ENCODE assay signal across 28 cellular contexts in the genomic region with DNA sequence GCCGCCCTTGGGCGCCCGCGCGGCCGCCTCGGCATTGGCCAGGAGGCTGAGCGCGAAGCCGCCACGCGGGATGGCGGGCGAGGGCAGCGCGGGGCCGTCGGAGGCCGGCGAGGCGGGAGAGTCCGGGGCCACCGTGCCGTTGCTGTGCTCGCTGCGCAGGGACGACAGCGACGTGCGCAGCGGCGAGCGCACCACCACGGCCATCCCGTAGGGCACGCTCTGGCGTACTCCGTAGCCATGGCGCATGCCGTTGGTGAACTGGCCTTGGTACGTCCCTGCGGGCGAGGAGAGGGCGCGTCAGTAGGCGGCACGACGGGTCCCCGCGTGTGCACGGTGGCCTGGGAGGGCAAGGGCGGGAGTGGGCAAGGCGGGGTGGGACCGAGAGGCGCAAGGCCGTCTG. TPM values are rescaled to one million over a fixed set of nuclear protein-coding genes. Genes with fewer than 3 reads are reported as not detected.
"Had no signal": no experiment of that assay in that cellular context is flagged by ENCODE, and none has a peak within 500 bp of the region (broad histone marks: within the 10 kb centered on the region; RNA-seq: fewer than 3 reads in every experiment).

No MANE protein-coding gene starts in this region.

- H3K9me3 ChIP-seq: SJCRH30 had no signal

- H3K36me3 ChIP-seq: brain microvascular endothelial cell had no signal

- H3K27me3 ChIP-seq: brain microvascular endothelial cell, SJCRH30 had no signal

- DNase-seq: activated CD4-positive, alpha-beta memory T cell treated with anti-CD3 and anti-CD28 coated beads for 36 hours; activated CD4-positive, alpha-beta T cell treated with anti-CD3 and anti-CD28 coated beads for 4 hours; activated CD4-positive, alpha-beta T cell treated with anti-CD3 and anti-CD28 coated beads, Interleukin-2, amount 50 U/mL, for 1 hour; activated CD8-positive, alpha-beta memory T cell treated with anti-CD3 and anti-CD28 coated beads, Interleukin-2, amount 50 U/mL, for 4 hours; activated effector memory CD4-positive, alpha-beta T cell treated with Interleukin-2 at 50 U/mL for 16 hours; activated naive CD4-positive, alpha-beta T cell treated with anti-CD3 and anti-CD28 coated beads, Interleukin-2, amount 10 ng/mL, durations not matched to agents 7 days and 5 days; activated naive CD8-positive, alpha-beta T cell treated with anti-CD3 and anti-CD28 coated beads, Interleukin-2, amount 50 U/mL, for 24 hours; activated T-cell treated with anti-CD3 and anti-CD28 coated beads for 4 hours; activated T-cell treated with anti-CD3 and anti-CD28 coated beads, Interleukin-2, amount 50 U/mL, for 4 hours; brain microvascular endothelial cell; Kasumi-1; KG1; MM.1S; MV-4-11; NCI-H1092; NCI-H1436 treated with DMSO at 0.1 percent for 48 hours; NCI-H1694 treated with DMSO at 0.1 percent for 48 hours; NCI-H2029; NCI-H345; NCI-H524 treated with DMSO at 0.1 percent for 48 hours; SHP77; SJCRH30 had no signal

- FAIRE-seq: TTC549 had no signal

- H3K27ac ChIP-seq: brain microvascular endothelial cell, SJCRH30, SK-N-MC had no signal

- H3K4me3 ChIP-seq: SJCRH30, SK-N-MC had no signal

- ATAC-seq: activated CD4-positive, CD25-positive, alpha-beta regulatory T cell treated with anti-CD3 and anti-CD28 coated beads, Interleukin-2, amount 50 U/mL, for 24 hours; activated naive CD8-positive, alpha-beta T cell treated with anti-CD3 and anti-CD28 coated beads, Interleukin-2, amount 50 U/mL, for 24 hours; activated T-cell treated with anti-CD3 and anti-CD28 coated beads, Interleukin-2, amount 50 U/mL, for 4 hours; Panc1; WTC11 had no signal

RNA-seq across cellular contexts. Expression of gene JPH2, which starts 26.9 kb away (rescaled TPM):
- total RNA-seq: activated CD4-positive, alpha-beta memory T cell treated with anti-CD3 and anti-CD28 coated beads for 36 hours; activated T-cell treated with anti-CD3 and anti-CD28 coated beads, Interleukin-2, amount 50 U/mL, for 4 hours; activated T-helper 1 cell treated with anti-CD3 and anti-CD28 coated beads, Interleukin-12 subunit alpha, Interleukin-12 subunit beta, Interleukin-2, Interleukin-4 antibody, amounts not matched to agents 30 ng/mL and 10 ng/mL and 1 ng/mL, durations not matched to agents 14 hours and 24 hours and 36 hours had no signal
